In genomic region chr3:4821975-4822374, GRCh38 we compare ENCODE assay signal across 10 cellular contexts.
DNase-seq lines count a peak whose midpoint lies in the region; ATAC-seq lines count a peak whose summit lies in the region.
"Had no signal": no experiment of that assay in that cellular context is flagged by ENCODE, and none has a peak within 500 bp of the region (broad histone marks: within the 10 kb centered on the region; RNA-seq: fewer than 3 reads in every experiment).

No MANE protein-coding gene starts in this region.

- H3K27me3 Mint-ChIP-seq in activated naive CD8-positive, alpha-beta T cell = no peaks in the 10 kb centered on the region

- peak overlapping the region; percentile 69 for H3K4me3 Mint-ChIP-seq in activated naive CD8-positive, alpha-beta T cell

- H3K4me1 Mint-ChIP-seq in activated naive CD8-positive, alpha-beta T cell (ENCODE audit: low read depth) = peaks cover 78% of the 10 kb centered on the region

- peak overlapping the region; percentile 97 for H3K27ac Mint-ChIP-seq in activated naive CD8-positive, alpha-beta T cell

- intact Hi-C loops in left ventricle myocardium superior (cut with micrococcal nuclease) = loop anchor here (10.0 kb wide), 1 partner anchor 97 kb away; no protein-coding TSS in a partner anchor

- peak; percentile 83 for DNase-seq in activated CD4-positive, alpha-beta T cell treated with anti-CD3 and anti-CD28 coated beads for 48 hours
- DNase-seq in stimulated activated CD4-positive, alpha-beta T cell treated with anti-CD3 and anti-CD28 coated beads, Interleukin-4, amount 100 ng/mL, for 1 hour = peak; percentile 62
- DNase-seq in NCI-H345 (lab: John Stamatoyannopoulos, UW) (no peak), SKM-1 (lab: John Stamatoyannopoulos, UW; ENCODE audit: unreplicated experiment) (no peak), left ventricle myocardium superior (no peak), NCI-H146 (lab: John Stamatoyannopoulos, UW) (no peak)
- DNase-seq: erythroblast, NCI-H1694 had no signal

- H3K36me3 Mint-ChIP-seq in activated naive CD8-positive, alpha-beta T cell = peaks cover 38% of the 10 kb centered on the region

- ATAC-seq in GM18502 (IDR thresholded peaks at IDR 0.05; ENCODE audit: poor library complexity, unreplicated experiment) (peak; percentile 58), left ventricle myocardium superior (no peak)

- H3K9me3 Mint-ChIP-seq in activated naive CD8-positive, alpha-beta T cell (ENCODE audit: low read depth) = no peaks in the 10 kb centered on the region

Comparison
In these comparisons a context has a peak if more than half of its experiments do, and no peak if none do; other contexts are left out.
1. DNase-seq: peak in activated CD4-positive, alpha-beta T cell treated with anti-CD3 and anti-CD28 coated beads for 48 hours (single experiment) and stimulated activated CD4-positive, alpha-beta T cell treated with anti-CD3 and anti-CD28 coated beads, Interleukin-4, amount 100 ng/mL, for 1 hour (single experiment); none in NCI-H345 (single experiment), SKM-1 (single experiment), left ventricle myocardium superior (single experiment) and NCI-H146 (single experiment).